In genomic region chr14:90514015-90514398, GRCh38 we compare ENCODE assay signal across 14 cellular contexts.
DNase-seq lines count a peak whose midpoint lies in the region; ATAC-seq and TF ChIP-seq lines count a peak whose summit lies in the region.
"Had no signal": no experiment of that assay in that cellular context is flagged by ENCODE, and none has a peak within 500 bp of the region (broad histone marks: within the 10 kb centered on the region; RNA-seq: fewer than 3 reads in every experiment).

No MANE protein-coding gene starts in this region.

- peak; percentile 82 for DNase-seq in COLO668 (lab: John Stamatoyannopoulos, UW; ENCODE audit: unreplicated experiment)
- DNase-seq in NCI-H1417 treated with DMSO at 0.1 percent for 48 hours (lab: John Stamatoyannopoulos, UW): peak; percentile 81
- DNase-seq in body of pancreas: no peak
- DNase-seq in neural crest cell (ENCODE audit: low read depth, low spot score): no peak
- no peak for DNase-seq in activated CD4-positive, alpha-beta T cell treated with anti-CD3 and anti-CD28 coated beads, Interleukin-2, amount 50 U/mL, for 4 hours
- DNase-seq in pons (ENCODE audit: low spot score): no peak
- DNase-seq: activated CD4-positive, alpha-beta T cell treated with anti-CD3 and anti-CD28 coated beads for 4 hours; central memory CD4-positive, alpha-beta T cell; stimulated activated CD4-positive, alpha-beta T cell treated with anti-CD3 and anti-CD28 coated beads, Interleukin-15, amount 100 ng/mL, for 24 hours; stimulated activated CD8-positive, alpha-beta memory T cell treated with anti-CD3 and anti-CD28 coated beads, Interleukin-4, amount 100 ng/mL, for 48 hours had no signal

- H3K36me3 ChIP-seq in body of pancreas (replicated peaks in 1 of 2; ENCODE audit: insufficient read depth in 1 of 2, low read depth in 2 of 2): no peaks in the 10 kb centered on the region

- peak overlapping the region; percentile 83 for H3K27ac Mint-ChIP-seq in neural crest cell (ENCODE audit: unreplicated experiment)
- H3K27ac Mint-ChIP-seq: activated T-helper 17 cell treated with anti-CD3 and anti-CD28 coated beads, Interleukin-2, amount 50 U/mL, for 72 hours; natural killer cell treated with Interleukin-12 subunit alpha and Interleukin-12 subunit beta and Interleukin-15 and Interleukin-18, amount 100 ng/mL, for 72 hours had no signal

- H3K4me3 Mint-ChIP-seq in neural crest cell: no peak overlapping the region
- H3K4me3 Mint-ChIP-seq: activated T-helper 17 cell treated with anti-CD3 and anti-CD28 coated beads, Interleukin-2, amount 50 U/mL, for 72 hours; natural killer cell treated with Interleukin-12 subunit alpha and Interleukin-12 subunit beta and Interleukin-15 and Interleukin-18, amount 100 ng/mL, for 72 hours had no signal

- no peaks in the 10 kb centered on the region for H3K27me3 ChIP-seq in body of pancreas

- H3K4me1 ChIP-seq in body of pancreas: peaks cover 74% of the 10 kb centered on the region

- 59 to 88% methylated on average over 8 to 15 of the region's 15 CpGs for WGBS in body of pancreas, 2 donors

- ATAC-seq in body of pancreas: no peak
- no peak for ATAC-seq in activated CD4-positive, CD25-positive, alpha-beta regulatory T cell treated with anti-CD3 and anti-CD28 coated beads, Interleukin-2, amount 50 U/mL, for 24 hours
- no peak for ATAC-seq in HG03097 (IDR thresholded peaks at IDR 0.05; ENCODE audit: low FRiP score, unreplicated experiment)
- ATAC-seq: activated T-helper 17 cell treated with anti-CD3 and anti-CD28 coated beads, Interleukin-2, amount 50 U/mL, for 72 hours had no signal

- no peaks in the 10 kb centered on the region for H3K36me3 Mint-ChIP-seq in neural crest cell (ENCODE audit: low read depth)
- H3K36me3 Mint-ChIP-seq: natural killer cell treated with Interleukin-12 subunit alpha and Interleukin-12 subunit beta and Interleukin-15 and Interleukin-18, amount 100 ng/mL, for 72 hours had no signal

- peaks cover 37% of the 10 kb centered on the region for H3K4me1 Mint-ChIP-seq in neural crest cell
- H3K4me1 Mint-ChIP-seq: activated T-helper 17 cell treated with anti-CD3 and anti-CD28 coated beads, Interleukin-2, amount 50 U/mL, for 72 hours had no signal

- H3K27me3 Mint-ChIP-seq in neural crest cell (ENCODE audit: low read depth): peaks cover 83% of the 10 kb centered on the region

- no peaks in the 10 kb centered on the region for H3K9me3 ChIP-seq in body of pancreas

- no peak for TF ChIP-seq POLR2A in body of pancreas (IDR thresholded peaks at IDR 0.05)

- intact Hi-C loops in body of pancreas (cut with DNase I): no loop called here

- TF ChIP-seq CTCF in body of pancreas (IDR thresholded peaks at IDR 0.05) (no peak), neural crest cell (conservative IDR thresholded peaks at IDR 0.05) (no peak)

- peak overlapping the region; percentile 3 to 90 (median 85) for H3K27ac ChIP-seq in body of pancreas

- H3K4me3 ChIP-seq in body of pancreas: no peak overlapping the region

- no peaks in the 10 kb centered on the region for H3K9me3 Mint-ChIP-seq in neural crest cell
- H3K9me3 Mint-ChIP-seq: activated T-helper 17 cell treated with anti-CD3 and anti-CD28 coated beads, Interleukin-2, amount 50 U/mL, for 72 hours; natural killer cell treated with Interleukin-12 subunit alpha and Interleukin-12 subunit beta and Interleukin-15 and Interleukin-18, amount 100 ng/mL, for 72 hours had no signal

Comparison
In these comparisons a context has a peak if more than half of its experiments do, and no peak if none do; other contexts are left out.
1. DNase-seq: peak in COLO668 (single experiment) and NCI-H1417 treated with DMSO at 0.1 percent for 48 hours (single experiment); none in body of pancreas (0 of 4), neural crest cell (single experiment), activated CD4-positive, alpha-beta T cell treated with anti-CD3 and anti-CD28 coated beads, Interleukin-2, amount 50 U/mL, for 4 hours (0 of 2) and pons (single experiment).